9 cellular contexts compared by ENCODE assay signal in the genomic region with DNA sequence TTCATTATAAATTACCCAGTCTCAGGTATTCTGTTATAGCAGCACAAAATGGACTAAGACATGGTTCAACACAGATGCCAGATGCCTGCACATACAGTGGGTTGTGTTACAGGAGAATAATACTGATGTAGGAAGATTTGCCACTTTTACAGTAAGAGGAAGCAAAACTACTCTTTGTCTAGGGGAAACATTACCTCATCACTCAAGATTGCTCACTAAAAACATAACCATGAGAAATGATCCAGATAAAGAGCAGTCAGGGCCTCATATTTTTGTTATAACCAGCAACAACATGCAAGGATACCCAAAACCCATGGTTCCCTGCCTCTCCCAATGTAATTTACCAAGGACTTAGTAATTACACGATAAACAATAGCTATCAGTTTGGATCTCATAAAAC. TPM values are rescaled to one million over a fixed set of nuclear protein-coding genes. Genes with fewer than 3 reads are reported as not detected.
DNase-seq lines count a peak whose midpoint lies in the region; ATAC-seq and TF ChIP-seq lines count a peak whose summit lies in the region.
"Had no signal": no experiment of that assay in that cellular context is flagged by ENCODE, and none has a peak within 500 bp of the region (broad histone marks: within the 10 kb centered on the region; RNA-seq: fewer than 3 reads in every experiment).

No MANE protein-coding gene starts in this region.

- no peaks in the 10 kb centered on the region for H3K36me3 ChIP-seq in ascending aorta
- no peaks in the 10 kb centered on the region for H3K36me3 ChIP-seq in colonic mucosa

- no peaks in the 10 kb centered on the region for H3K4me1 Mint-ChIP-seq in activated T-helper 1 cell treated with anti-CD3 and anti-CD28 coated beads, Interleukin-12 subunit alpha, Interleukin-12 subunit beta, Interleukin-2, Interleukin-4 antibody, amounts not matched to agents 30 ng/mL and 10 ng/mL and 1 ng/mL, durations not matched to agents 14 hours and 24 hours and 36 hours (ENCODE audit: low read depth)

- TF ChIP-seq CTCF in ascending aorta (IDR thresholded peaks at IDR 0.05), result no peak
- TF ChIP-seq CTCF in colonic mucosa (IDR thresholded peaks at IDR 0.05), result no peak

- H3K27ac Mint-ChIP-seq in activated T-helper 1 cell treated with anti-CD3 and anti-CD28 coated beads, Interleukin-12 subunit alpha, Interleukin-12 subunit beta, Interleukin-2, Interleukin-4 antibody, amounts not matched to agents 30 ng/mL and 10 ng/mL and 1 ng/mL, durations not matched to agents 14 hours and 24 hours and 36 hours, result no peak overlapping the region

- peak overlapping the region; percentile 64 to 82 for H3K27ac ChIP-seq in ascending aorta
- no peak overlapping the region for H3K27ac ChIP-seq in colonic mucosa

- H3K36me3 Mint-ChIP-seq in activated T-helper 1 cell treated with anti-CD3 and anti-CD28 coated beads, Interleukin-12 subunit alpha, Interleukin-12 subunit beta, Interleukin-2, Interleukin-4 antibody, amounts not matched to agents 30 ng/mL and 10 ng/mL and 1 ng/mL, durations not matched to agents 14 hours and 24 hours and 36 hours (ENCODE audit: low read depth), result no peaks in the 10 kb centered on the region

- ATAC-seq in GM18511 (IDR thresholded peaks at IDR 0.05; ENCODE audit: unreplicated experiment), result peak; percentile 85
- peak; percentile 83 for ATAC-seq in HG02870 (IDR thresholded peaks at IDR 0.05; ENCODE audit: unreplicated experiment)
- ATAC-seq in HG02840 (IDR thresholded peaks at IDR 0.05; ENCODE audit: low FRiP score, unreplicated experiment), result no peak

- H3K9ac ChIP-seq in colonic mucosa (ENCODE audit: low read depth in 2 of 2, low read length in 2 of 2), result no peak overlapping the region

- intact Hi-C loops in ascending aorta (cut with DNase I), result no loop called here
- intact Hi-C loops in activated T-helper 1 cell treated with anti-CD3 and anti-CD28 coated beads, Interleukin-12 subunit alpha, Interleukin-12 subunit beta, Interleukin-2, Interleukin-4 antibody, amounts not matched to agents 30 ng/mL and 10 ng/mL and 1 ng/mL, durations not matched to agents 14 hours and 24 hours and 36 hours (cut with micrococcal nuclease), result no loop called here
- intact Hi-C loops in colonic mucosa (cut with DNase I), result no loop called here

- DNase-seq in ascending aorta (ENCODE audit: low spot score in 2 of 2) (no peak), non-pigmented ciliary epithelial cell (ENCODE audit: low read depth) (peak; percentile 68), NCI-H1436 (lab: John Stamatoyannopoulos, UW) (no peak), colonic mucosa (no peak)
- DNase-seq in activated T-helper 1 cell treated with anti-CD3 and anti-CD28 coated beads, Interleukin-12 subunit alpha, Interleukin-12 subunit beta, Interleukin-2, Interleukin-4 antibody, amounts not matched to agents 30 ng/mL and 10 ng/mL and 1 ng/mL, durations not matched to agents 14 hours and 24 hours and 36 hours (ENCODE audit: low spot score), result no peak
- DNase-seq: small intestine had no signal

- no peaks in the 10 kb centered on the region for H3K9me3 ChIP-seq in ascending aorta
- H3K9me3 ChIP-seq in colonic mucosa, result no peaks in the 10 kb centered on the region

- no peak overlapping the region for H3K4me3 ChIP-seq in ascending aorta
- H3K4me3 ChIP-seq in colonic mucosa, result no peak overlapping the region

- no peaks in the 10 kb centered on the region for H3K9me3 Mint-ChIP-seq in activated T-helper 1 cell treated with anti-CD3 and anti-CD28 coated beads, Interleukin-12 subunit alpha, Interleukin-12 subunit beta, Interleukin-2, Interleukin-4 antibody, amounts not matched to agents 30 ng/mL and 10 ng/mL and 1 ng/mL, durations not matched to agents 14 hours and 24 hours and 36 hours

- no peak overlapping the region for H3K4me3 Mint-ChIP-seq in activated T-helper 1 cell treated with anti-CD3 and anti-CD28 coated beads, Interleukin-12 subunit alpha, Interleukin-12 subunit beta, Interleukin-2, Interleukin-4 antibody, amounts not matched to agents 30 ng/mL and 10 ng/mL and 1 ng/mL, durations not matched to agents 14 hours and 24 hours and 36 hours

- no peaks in the 10 kb centered on the region for H3K27me3 ChIP-seq in ascending aorta
- H3K27me3 ChIP-seq in colonic mucosa, result no peaks in the 10 kb centered on the region

- H3K4me1 ChIP-seq in ascending aorta (peaks cover 10 to 54% of the 10 kb centered on the region in 2 donors), colonic mucosa (no peaks in the 10 kb centered on the region)

- H3K27me3 Mint-ChIP-seq in activated T-helper 1 cell treated with anti-CD3 and anti-CD28 coated beads, Interleukin-12 subunit alpha, Interleukin-12 subunit beta, Interleukin-2, Interleukin-4 antibody, amounts not matched to agents 30 ng/mL and 10 ng/mL and 1 ng/mL, durations not matched to agents 14 hours and 24 hours and 36 hours (ENCODE audit: insufficient read depth), result no peaks in the 10 kb centered on the region

RNA-seq across cellular contexts. Expression of gene DPYSL3, which starts 28.0 kb away (rescaled TPM):
- total RNA-seq in ascending aorta (110 TPM), colonic mucosa (10 to 100 TPM in 1 of 2 donors, 1 to 10 TPM in 1; 8.8 to 32.2 TPM)
- total RNA-seq in activated T-helper 1 cell treated with anti-CD3 and anti-CD28 coated beads, Interleukin-12 subunit alpha, Interleukin-12 subunit beta, Interleukin-2, Interleukin-4 antibody, amounts not matched to agents 30 ng/mL and 10 ng/mL and 1 ng/mL, durations not matched to agents 14 hours and 24 hours and 36 hours, result 0.16 TPM in 1 of 2 replicates, not detected in the other
